Comparison of ENCODE assay signal across 13 cellular contexts in the genomic region with DNA sequence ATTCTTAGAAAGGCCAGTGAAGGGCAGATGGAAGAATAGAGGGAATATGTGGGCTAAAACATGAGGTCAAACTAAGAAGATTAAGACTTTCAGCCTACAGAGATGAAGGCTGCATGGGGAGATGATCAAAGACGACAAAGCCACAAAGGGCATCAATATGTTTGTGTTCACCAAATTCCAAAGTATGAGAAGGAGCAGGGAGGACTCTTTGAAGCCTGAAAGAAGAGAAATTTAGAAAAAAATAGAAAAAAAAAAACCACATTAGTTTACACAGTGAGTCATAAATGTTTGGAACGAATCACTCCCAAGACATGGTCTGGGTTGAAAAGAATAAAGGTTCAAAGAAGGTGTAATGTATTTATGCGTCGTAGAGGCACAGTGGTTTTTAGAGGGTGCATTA.
"Had no signal": no experiment of that assay in that cellular context is flagged by ENCODE, and none has a peak within 500 bp of the region (broad histone marks: within the 10 kb centered on the region; RNA-seq: fewer than 3 reads in every experiment).

No MANE protein-coding gene starts in this region.

- H3K4me1 Mint-ChIP-seq: activated CD8-positive, alpha-beta memory T cell treated with anti-CD3 and anti-CD28 coated beads, Interleukin-2, amount 10 ng/mL, durations not matched to agents 7 days and 5 days; activated naive CD8-positive, alpha-beta T cell treated with anti-CD3 and anti-CD28 coated beads, Interleukin-2, amount 50 U/mL, for 24 hours had no signal

- H3K27ac Mint-ChIP-seq: activated CD8-positive, alpha-beta memory T cell treated with anti-CD3 and anti-CD28 coated beads, Interleukin-2, amount 10 ng/mL, durations not matched to agents 7 days and 5 days; activated naive CD8-positive, alpha-beta T cell treated with anti-CD3 and anti-CD28 coated beads, Interleukin-2, amount 50 U/mL, for 24 hours; dendritic cell treated with granulocyte-macrophage colony-stimulating factor and Interleukin-4, amounts not matched to agents 40 ng/mL and 50 ng/mL, for 4 days; natural killer cell treated with Interleukin-12 subunit alpha and Interleukin-12 subunit beta and Interleukin-15 and Interleukin-18, amount 100 ng/mL, for 72 hours; stimulated activated naive CD8-positive, alpha-beta T cell treated with anti-CD3 and anti-CD28 coated beads, Interleukin-15, Interleukin-2, amounts not matched to agents 100 ng/mL and 50 ng/mL, for 24 hours had no signal

- H3K27me3 Mint-ChIP-seq: activated CD8-positive, alpha-beta memory T cell treated with anti-CD3 and anti-CD28 coated beads, Interleukin-2, amount 10 ng/mL, durations not matched to agents 7 days and 5 days; activated naive CD8-positive, alpha-beta T cell treated with anti-CD3 and anti-CD28 coated beads, Interleukin-2, amount 50 U/mL, for 24 hours; dendritic cell treated with granulocyte-macrophage colony-stimulating factor and Interleukin-4, amounts not matched to agents 40 ng/mL and 50 ng/mL, for 4 days had no signal

- H3K36me3 Mint-ChIP-seq: activated CD8-positive, alpha-beta memory T cell treated with anti-CD3 and anti-CD28 coated beads, Interleukin-2, amount 10 ng/mL, durations not matched to agents 7 days and 5 days; natural killer cell treated with Interleukin-12 subunit alpha and Interleukin-12 subunit beta and Interleukin-15 and Interleukin-18, amount 100 ng/mL, for 72 hours had no signal

- DNase-seq: activated CD4-positive, alpha-beta T cell treated with anti-CD3 and anti-CD28 coated beads, Interleukin-2, amount 50 U/mL, for 4 hours; activated CD8-positive, alpha-beta memory T cell treated with anti-CD3 and anti-CD28 coated beads, Interleukin-2, amount 10 ng/mL, durations not matched to agents 7 days and 5 days; activated gamma-delta T cell; activated naive CD8-positive, alpha-beta T cell treated with anti-CD3 and anti-CD28 coated beads, Interleukin-2, amount 50 U/mL, for 24 hours; activated T-cell treated with anti-CD3 and anti-CD28 coated beads, Interleukin-2, amount 50 U/mL, for 4 hours; hippocampal formation; stimulated activated CD4-positive, alpha-beta T cell treated with anti-CD3 and anti-CD28 coated beads, Interleukin-15, amount 100 ng/mL, for 24 hours; stimulated activated CD4-positive, alpha-beta T cell treated with anti-CD3 and anti-CD28 coated beads, Interleukin-4, amount 100 ng/mL, for 24 hours; testis had no signal

- ATAC-seq: activated CD4-positive, CD25-positive, alpha-beta regulatory T cell treated with anti-CD3 and anti-CD28 coated beads, Interleukin-2, amount 50 U/mL, for 24 hours; activated CD8-positive, alpha-beta memory T cell treated with anti-CD3 and anti-CD28 coated beads, Interleukin-2, amount 10 ng/mL, durations not matched to agents 7 days and 5 days; activated naive CD8-positive, alpha-beta T cell treated with anti-CD3 and anti-CD28 coated beads, Interleukin-2, amount 50 U/mL, for 24 hours; activated T-cell treated with anti-CD3 and anti-CD28 coated beads, Interleukin-2, amount 50 U/mL, for 4 hours; natural killer cell treated with Interleukin-12 subunit alpha and Interleukin-12 subunit beta and Interleukin-15 and Interleukin-18, amount 100 ng/mL, for 72 hours had no signal

- H3K9me3 Mint-ChIP-seq: activated naive CD8-positive, alpha-beta T cell treated with anti-CD3 and anti-CD28 coated beads, Interleukin-2, amount 50 U/mL, for 24 hours; activated T-cell treated with anti-CD3 and anti-CD28 coated beads, Interleukin-2, amount 50 U/mL, for 4 hours had no signal

- H3K4me3 Mint-ChIP-seq: activated CD8-positive, alpha-beta memory T cell treated with anti-CD3 and anti-CD28 coated beads, Interleukin-2, amount 10 ng/mL, durations not matched to agents 7 days and 5 days; activated naive CD8-positive, alpha-beta T cell treated with anti-CD3 and anti-CD28 coated beads, Interleukin-2, amount 50 U/mL, for 24 hours; activated T-cell treated with anti-CD3 and anti-CD28 coated beads, Interleukin-2, amount 50 U/mL, for 4 hours; dendritic cell treated with granulocyte-macrophage colony-stimulating factor and Interleukin-4, amounts not matched to agents 40 ng/mL and 50 ng/mL, for 4 days; natural killer cell treated with Interleukin-12 subunit alpha and Interleukin-12 subunit beta and Interleukin-15 and Interleukin-18, amount 100 ng/mL, for 72 hours; stimulated activated naive CD8-positive, alpha-beta T cell treated with anti-CD3 and anti-CD28 coated beads, Interleukin-15, Interleukin-2, amounts not matched to agents 100 ng/mL and 50 ng/mL, for 24 hours had no signal
